Comparison of ENCODE assay signal across 16 cellular contexts in genomic region chr10:120386196-120386595, GRCh38.
A peak's percentile ranks its signal among the peaks of the same experiment; 100 is the strongest.
DNase-seq lines count a peak whose midpoint lies in the region; TF ChIP-seq lines count a peak whose summit lies in the region.
"Had no signal": no experiment of that assay in that cellular context is flagged by ENCODE, and none has a peak within 500 bp of the region (broad histone marks: within the 10 kb centered on the region; RNA-seq: fewer than 3 reads in every experiment).

No MANE protein-coding gene starts in this region.

- TF ChIP-seq CTCF in spleen (IDR thresholded peaks at IDR 0.05 in 8 of 11, conservative IDR thresholded peaks at IDR 0.05 in 3 of 11), result no peak
- TF ChIP-seq CTCF in tibial nerve (IDR thresholded peaks at IDR 0.05), result no peak

- no peak for TF ChIP-seq EP300 in tibial nerve (IDR thresholded peaks at IDR 0.05)

- 58 to 67% (median 63%) methylated on average over 2 of the region's 2 CpGs for WGBS in spleen, 5 donors
- WGBS in tibial nerve, 2 donors, result 43 to 56% methylated on average over 2 of the region's 2 CpGs

- H3K27ac ChIP-seq in spleen, result no peak overlapping the region
- no peak overlapping the region for H3K27ac ChIP-seq in tibial nerve
- H3K27ac ChIP-seq: HL-60 had no signal

- H3K4me3 ChIP-seq in spleen (no peak overlapping the region), tibial nerve (no peak overlapping the region)

- TF ChIP-seq POLR2A in spleen (IDR thresholded peaks at IDR 0.05), result no peak
- TF ChIP-seq POLR2A in tibial nerve (IDR thresholded peaks at IDR 0.05), result no peak

- H3K9me3 ChIP-seq in spleen (no peaks in the 10 kb centered on the region), tibial nerve (no peaks in the 10 kb centered on the region)
- H3K9me3 ChIP-seq: BE2C had no signal

- DNase-seq in Caki2 (ENCODE audit: low read depth) (peak; percentile 68), NCI-H69 (lab: John Stamatoyannopoulos, UW) (peak; percentile 3), kidney glomerular epithelial cell (lab: John Stamatoyannopoulos, UW) (peak; percentile 15), renal cortical epithelial cell (ENCODE audit: low read depth) (peak; percentile 48), spleen (no peak), OCI-M1 (lab: John Stamatoyannopoulos, UW) (no peak), tibial nerve (ENCODE audit: low spot score in 2 of 2) (no peak)
- DNase-seq: BE2C; C1 segment of cervical spinal cord; CD4-positive, CD25-positive, alpha-beta regulatory T cell; CD8-positive, alpha-beta memory T cell; COR-L47; GDM1; GOT3; H7 had no signal

- intact Hi-C loops in spleen (cut with DNase I; ENCODE audit: low total_unique reads), result no loop called here

- H3K36me3 ChIP-seq in spleen (no peaks in the 10 kb centered on the region), tibial nerve (no peaks in the 10 kb centered on the region)
- H3K36me3 ChIP-seq: BE2C had no signal

- in situ Hi-C loops in Caki2 (cut with HindIII; ENCODE audit: low pct_unique_long_range_greater_than_20kb, low sequenced_read_pairs), result no loop called here

- H3K27me3 ChIP-seq in spleen (replicated peaks in 1 of 7), result peaks cover 0 to 13% (median 0%) of the 10 kb centered on the region in 7 donors
- no peaks in the 10 kb centered on the region for H3K27me3 ChIP-seq in tibial nerve
- H3K27me3 ChIP-seq: BE2C had no signal

- H3K4me1 ChIP-seq in spleen (no peaks in the 10 kb centered on the region), tibial nerve (no peaks in the 10 kb centered on the region)
- H3K4me1 ChIP-seq: BE2C had no signal

Comparison
In these comparisons a context has a peak if more than half of its experiments do, and no peak if none do; other contexts are left out.
1. DNase-seq: peak in Caki2 (single experiment), NCI-H69 (single experiment), kidney glomerular epithelial cell (single experiment) and renal cortical epithelial cell (single experiment); none in spleen (single experiment), OCI-M1 (single experiment) and tibial nerve (0 of 2).